ENCODE assay signal across 9 cellular contexts in genomic region chr16:3149193-3149530, GRCh38. TPM values are rescaled to one million over a fixed set of nuclear protein-coding genes. Genes with fewer than 3 reads are reported as not detected.
A peak's percentile ranks its signal among the peaks of the same experiment; 100 is the strongest.
DNase-seq lines count a peak whose midpoint lies in the region; ATAC-seq and TF ChIP-seq lines count a peak whose summit lies in the region.
"Had no signal": no experiment of that assay in that cellular context is flagged by ENCODE, and none has a peak within 500 bp of the region (broad histone marks: within the 10 kb centered on the region; RNA-seq: fewer than 3 reads in every experiment).

No MANE protein-coding gene starts in this region.

- H3K27me3 ChIP-seq in hepatocyte = no peaks in the 10 kb centered on the region

- H3K4me1 ChIP-seq in hepatocyte (ENCODE audit: insufficient read depth) = peaks cover 4% of the 10 kb centered on the region

- peaks cover 18% of the 10 kb centered on the region for H3K27me3 Mint-ChIP-seq in T-helper 2 cell treated with Interferon-gamma antibody and Interleukin-4, amounts not matched to agents 5 μg/mL and 100 μg/mL, for 36 hours (ENCODE audit: low read depth)

- no peak for ATAC-seq in stimulated activated effector memory CD8-positive, alpha-beta T cell treated with anti-CD3 and anti-CD28 coated beads, Interleukin-12 subunit alpha, Interleukin-12 subunit beta, amount 100 ng/mL, for 72 hours

- H3K4me3 Mint-ChIP-seq in T-helper 2 cell treated with Interferon-gamma antibody and Interleukin-4, amounts not matched to agents 5 μg/mL and 100 μg/mL, for 36 hours = peak overlapping the region; percentile 68
- H3K4me3 Mint-ChIP-seq in stimulated activated effector memory CD8-positive, alpha-beta T cell treated with anti-CD3 and anti-CD28 coated beads, Interleukin-12 subunit alpha, Interleukin-12 subunit beta, amount 100 ng/mL, for 72 hours = peak overlapping the region; percentile 81

- no peaks in the 10 kb centered on the region for H3K36me3 ChIP-seq in hepatocyte (replicated peaks; ENCODE audit: insufficient read depth, low read depth)

- peaks cover 20% of the 10 kb centered on the region for H3K4me1 Mint-ChIP-seq in T-helper 2 cell treated with Interferon-gamma antibody and Interleukin-4, amounts not matched to agents 5 μg/mL and 100 μg/mL, for 36 hours (ENCODE audit: low read depth)
- H3K4me1 Mint-ChIP-seq in stimulated activated effector memory CD8-positive, alpha-beta T cell treated with anti-CD3 and anti-CD28 coated beads, Interleukin-12 subunit alpha, Interleukin-12 subunit beta, amount 100 ng/mL, for 72 hours = peaks cover 37% of the 10 kb centered on the region

- peak overlapping the region; percentile 36 for H3K27ac Mint-ChIP-seq in T-helper 2 cell treated with Interferon-gamma antibody and Interleukin-4, amounts not matched to agents 5 μg/mL and 100 μg/mL, for 36 hours
- peak overlapping the region; percentile 34 for H3K27ac Mint-ChIP-seq in stimulated activated effector memory CD8-positive, alpha-beta T cell treated with anti-CD3 and anti-CD28 coated beads, Interleukin-12 subunit alpha, Interleukin-12 subunit beta, amount 100 ng/mL, for 72 hours

- H3K36me3 Mint-ChIP-seq in T-helper 2 cell treated with Interferon-gamma antibody and Interleukin-4, amounts not matched to agents 5 μg/mL and 100 μg/mL, for 36 hours (ENCODE audit: low read depth) = no peaks in the 10 kb centered on the region
- H3K36me3 Mint-ChIP-seq in stimulated activated effector memory CD8-positive, alpha-beta T cell treated with anti-CD3 and anti-CD28 coated beads, Interleukin-12 subunit alpha, Interleukin-12 subunit beta, amount 100 ng/mL, for 72 hours = peaks cover 37% of the 10 kb centered on the region

- H4K20me1 ChIP-seq in hepatocyte (ENCODE audit: insufficient read depth, poor library complexity, severe bottlenecking) = no peaks in the 10 kb centered on the region

- 94% methylated on average over 6 of the region's 6 CpGs for WGBS in hepatocyte (ENCODE audit: low lambda C conversion rate, missing lambda C conversion rate)

- H3K79me2 ChIP-seq in hepatocyte = no peaks in the 10 kb centered on the region

- peak overlapping the region; percentile 77 for H3K27ac ChIP-seq in VCaP
- peak overlapping the region; percentile 86 for H3K27ac ChIP-seq in hepatocyte

- peak overlapping the region; percentile 92 for H3K4me2 ChIP-seq in hepatocyte

- no peak for TF ChIP-seq CTCF in VCaP (conservative IDR thresholded peaks at IDR 0.05)
- no peak for TF ChIP-seq CTCF in hepatocyte (IDR thresholded peaks at IDR 0.05; ENCODE audit: poor library complexity)

- no peak for DNase-seq in T-helper 2 cell treated with Interferon-gamma antibody and Interleukin-4, amounts not matched to agents 5 μg/mL and 100 μg/mL, for 36 hours (ENCODE audit: low spot score)
- DNase-seq in T-helper 2 cell (no peak), hepatocyte (ENCODE audit: low spot score) (no peak), UCSD-AML1 (lab: John Stamatoyannopoulos, UW; ENCODE audit: unreplicated experiment) (no peak), NCI-H345 treated with DMSO at 0.1 percent for 48 hours (lab: John Stamatoyannopoulos, UW; ENCODE audit: unreplicated experiment) (no peak), T1000 (lab: John Stamatoyannopoulos, UW) (no peak)
- DNase-seq in stimulated activated effector memory CD8-positive, alpha-beta T cell treated with anti-CD3 and anti-CD28 coated beads, Interleukin-12 subunit alpha, Interleukin-12 subunit beta, amount 100 ng/mL, for 72 hours (ENCODE audit: low spot score in 2 of 2) = no peak
- DNase-seq: NK-92 treated with Interleukin-12 subunit alpha and Interleukin-12 subunit beta, amount 100 ng/mL, for 24 hours had no signal

- H3K9me2 ChIP-seq in hepatocyte (replicated peaks; ENCODE audit: insufficient read depth) = no peaks in the 10 kb centered on the region

- no peak overlapping the region for H2AFZ ChIP-seq in hepatocyte

- no peak overlapping the region for H3K4me3 ChIP-seq in hepatocyte

- H3K9me3 ChIP-seq in hepatocyte (ENCODE audit: low read depth) = no peaks in the 10 kb centered on the region

- H3K9me3 Mint-ChIP-seq in T-helper 2 cell treated with Interferon-gamma antibody and Interleukin-4, amounts not matched to agents 5 μg/mL and 100 μg/mL, for 36 hours = no peaks in the 10 kb centered on the region
- no peaks in the 10 kb centered on the region for H3K9me3 Mint-ChIP-seq in stimulated activated effector memory CD8-positive, alpha-beta T cell treated with anti-CD3 and anti-CD28 coated beads, Interleukin-12 subunit alpha, Interleukin-12 subunit beta, amount 100 ng/mL, for 72 hours

RNA-seq across cellular contexts. Expression of gene ZNF213, which starts 14.3 kb away (rescaled TPM):
- 3.4 and 3.8 TPM in 2 replicates for total RNA-seq in hepatocyte
- polyA plus RNA-seq in hepatocyte = 4.0 and 6.0 TPM in 2 replicates

RNA-seq across cellular contexts. Expression of gene ZNF205, which starts 36.8 kb away (rescaled TPM):
- total RNA-seq in hepatocyte = 10.0 and 12.3 TPM in 2 replicates
- 12.6 and 13.2 TPM in 2 replicates for polyA plus RNA-seq in hepatocyte

RNA-seq across cellular contexts. Expression of gene OR1F1, which starts 38.8 kb away (rescaled TPM):
- not detected in 2 replicates for total RNA-seq in hepatocyte
- polyA plus RNA-seq in hepatocyte = 0.61 TPM in 1 of 2 replicates, not detected in the other

RNA-seq across cellular contexts. Expression of gene ZSCAN10, which starts 50.1 kb away (rescaled TPM):
- not detected in 2 replicates for total RNA-seq in hepatocyte
- not detected in 2 replicates for polyA plus RNA-seq in hepatocyte
